Comparison of ENCODE assay signal across 8 cellular contexts in the genomic region with DNA sequence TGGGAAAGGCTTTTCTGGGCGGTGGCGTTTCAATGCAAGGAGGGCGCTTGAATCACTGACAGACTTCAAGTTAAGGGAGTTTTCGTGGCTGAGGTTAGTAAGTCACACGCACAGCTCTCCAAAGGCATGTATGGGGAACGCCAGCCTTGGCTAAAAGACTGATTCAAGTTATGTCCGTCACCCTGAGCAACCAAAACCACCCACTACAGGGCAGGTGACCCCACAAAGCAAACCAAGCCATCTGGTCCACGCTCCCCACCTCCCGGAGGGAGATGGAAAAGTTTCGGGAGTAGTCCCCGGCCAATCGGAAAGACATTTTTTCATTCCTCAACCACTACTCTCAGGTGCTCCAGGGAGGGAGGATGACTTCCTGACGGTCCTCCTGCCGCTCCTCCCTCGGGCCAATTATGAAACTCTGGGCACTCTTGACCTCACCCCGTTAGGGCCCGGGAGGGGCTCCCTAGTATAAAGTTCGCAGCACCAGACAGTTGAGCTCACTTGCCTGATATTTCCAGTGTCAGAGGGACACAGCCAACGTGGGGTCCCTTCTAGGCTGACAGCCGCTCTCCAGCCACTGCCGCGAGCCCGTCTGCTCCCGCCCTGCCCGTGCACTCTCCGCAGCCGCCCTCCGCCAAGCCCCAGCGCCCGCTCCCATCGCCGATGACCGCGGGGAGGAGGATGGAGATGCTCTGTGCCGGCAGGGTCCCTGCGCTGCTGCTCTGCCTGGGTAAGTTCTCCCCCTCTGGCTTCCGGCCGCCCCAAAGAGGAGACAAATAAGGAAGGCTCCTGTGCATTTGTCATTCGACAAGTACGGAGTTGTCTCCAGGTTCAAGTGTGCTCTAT. TPM values are rescaled to one million over a fixed set of nuclear protein-coding genes. Genes with fewer than 3 reads are reported as not detected.
DNase-seq lines count a peak whose midpoint lies in the region; ATAC-seq, FAIRE-seq and TF ChIP-seq lines count a peak whose summit lies in the region.

A gene with protein sequence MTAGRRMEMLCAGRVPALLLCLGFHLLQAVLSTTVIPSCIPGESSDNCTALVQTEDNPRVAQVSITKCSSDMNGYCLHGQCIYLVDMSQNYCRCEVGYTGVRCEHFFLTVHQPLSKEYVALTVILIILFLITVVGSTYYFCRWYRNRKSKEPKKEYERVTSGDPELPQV (plus strand): TSS at position 497 of the 843 bp plus-strand sequence. CDS start 164 bp downstream, at position 661.

- no peaks in the 10 kb centered on the region for H3K27me3 ChIP-seq in bronchial epithelial cell (ENCODE audit: control insufficient read depth, insufficient read depth, low read length)

- peaks cover 10% of the 10 kb centered on the region for H3K4me1 Mint-ChIP-seq in Calu3 (ENCODE audit: low read depth, unreplicated experiment)
- peaks cover 17% of the 10 kb centered on the region for H3K4me1 Mint-ChIP-seq in stimulated activated effector memory CD8-positive, alpha-beta T cell treated with anti-CD3 and anti-CD28 coated beads, Interleukin-12 subunit alpha, Interleukin-12 subunit beta, amount 100 ng/mL, for 72 hours

- H3K4me3 Mint-ChIP-seq in Calu3 (ENCODE audit: low read depth, unreplicated experiment): peak within 1 kb of the TSS; percentile 76
- H3K4me3 Mint-ChIP-seq in stimulated activated effector memory CD8-positive, alpha-beta T cell treated with anti-CD3 and anti-CD28 coated beads, Interleukin-12 subunit alpha, Interleukin-12 subunit beta, amount 100 ng/mL, for 72 hours: peak within 1 kb of the TSS; percentile 43

- peaks cover 76% of the 10 kb centered on the region for H3K36me3 Mint-ChIP-seq in Calu3 (ENCODE audit: insufficient read depth, unreplicated experiment)
- H3K36me3 Mint-ChIP-seq in stimulated activated effector memory CD8-positive, alpha-beta T cell treated with anti-CD3 and anti-CD28 coated beads, Interleukin-12 subunit alpha, Interleukin-12 subunit beta, amount 100 ng/mL, for 72 hours: no peaks in the 10 kb centered on the region

- ATAC-seq in GM21619 (IDR thresholded peaks at IDR 0.05; ENCODE audit: unreplicated experiment): peak; percentile 30
- ATAC-seq in stimulated activated effector memory CD8-positive, alpha-beta T cell treated with anti-CD3 and anti-CD28 coated beads, Interleukin-12 subunit alpha, Interleukin-12 subunit beta, amount 100 ng/mL, for 72 hours: peak; percentile 58

- BruUV-seq in Calu3 (replicated peaks; lab: Mats Ljungman, UMichigan): no TSS peak

- peak within 1 kb of the TSS; percentile 90 for H3K4me3 ChIP-seq in bronchial epithelial cell (ENCODE audit: low read depth, low read length)

- no peaks in the 10 kb centered on the region for H3K27me3 Mint-ChIP-seq in Calu3 (ENCODE audit: unreplicated experiment)

- CTCF ChIA-PET in Calu3 (lab: Charles Lee): interaction anchor here (0.5 to 1.4 kb wide), 5 partner anchors 12 to 410 kb away, joined by 3 to 5 read pairs (median 3); no protein-coding TSS in a partner anchor

- H3K36me3 ChIP-seq in bronchial epithelial cell (ENCODE audit: control insufficient read depth, insufficient read depth, low read length): no peaks in the 10 kb centered on the region

- TF ChIP-seq CTCF in Calu3 (IDR thresholded peaks at IDR 0.05; ENCODE audit: unreplicated experiment) (no peak), bronchial epithelial cell (IDR thresholded peaks at IDR 0.05; ENCODE audit: insufficient read depth, low read length, severe bottlenecking) (no peak)

- H3K27ac Mint-ChIP-seq in Calu3 (ENCODE audit: unreplicated experiment): peak within 1 kb of the TSS; percentile 95
- no peak within 1 kb of the TSS for H3K27ac Mint-ChIP-seq in stimulated activated effector memory CD8-positive, alpha-beta T cell treated with anti-CD3 and anti-CD28 coated beads, Interleukin-12 subunit alpha, Interleukin-12 subunit beta, amount 100 ng/mL, for 72 hours

- intact Hi-C loops in Calu3 (cut with micrococcal nuclease; ENCODE audit: unreplicated experiment): no loop called here

- DNase-seq in Calu3 (peak; percentile 92), NCI-H1105 (lab: John Stamatoyannopoulos, UW) (peak; percentile 6), bronchial epithelial cell (ENCODE audit: low read depth) (peak; percentile 67), kidney tubule cell (ENCODE audit: low spot score) (peak; percentile 38), NCI-H1694 treated with DMSO at 0.1 percent for 48 hours (lab: John Stamatoyannopoulos, UW) (no peak), NCI-H2107 (lab: John Stamatoyannopoulos, UW) (no peak)
- no peak for DNase-seq in stimulated activated effector memory CD8-positive, alpha-beta T cell treated with anti-CD3 and anti-CD28 coated beads, Interleukin-12 subunit alpha, Interleukin-12 subunit beta, amount 100 ng/mL, for 72 hours (ENCODE audit: low spot score in 2 of 2)

- peak; percentile 52 for FAIRE-seq in bronchial epithelial cell (lab: Jason Lieb, UNC)

- no peaks in the 10 kb centered on the region for H3K9me3 Mint-ChIP-seq in Calu3 (ENCODE audit: low read depth, unreplicated experiment)
- no peaks in the 10 kb centered on the region for H3K9me3 Mint-ChIP-seq in stimulated activated effector memory CD8-positive, alpha-beta T cell treated with anti-CD3 and anti-CD28 coated beads, Interleukin-12 subunit alpha, Interleukin-12 subunit beta, amount 100 ng/mL, for 72 hours

RNA-seq across cellular contexts. Expression of the gene that starts here (rescaled TPM):
- total RNA-seq in Calu3 (2022) (413 and 422 TPM in 2 replicates), bronchial epithelial cell (30.7 and 31.1 TPM in 2 replicates)

Comparison
In these comparisons a context has a peak if more than half of its experiments do, and no peak if none do; other contexts are left out.
1. RNA of the gene that starts here (total RNA-seq): 413 to 422 TPM in Calu3; 30.7 to 31.1 TPM in bronchial epithelial cell; every median in the first group is over 10 times any median in the second.
2. DNase-seq: peak in Calu3 (single experiment), NCI-H1105 (single experiment), bronchial epithelial cell (single experiment) and kidney tubule cell (single experiment); none in stimulated activated effector memory CD8-positive, alpha-beta T cell treated with anti-CD3 and anti-CD28 coated beads, Interleukin-12 subunit alpha, Interleukin-12 subunit beta, amount 100 ng/mL, for 72 hours (0 of 2), NCI-H1694 treated with DMSO at 0.1 percent for 48 hours (single experiment) and NCI-H2107 (single experiment).